Comparison of ENCODE assay signal across 9 cellular contexts in genomic region chr7:143362126-143362961, GRCh38. TPM values are rescaled to one million over a fixed set of nuclear protein-coding genes. Genes with fewer than 3 reads are reported as not detected.
DNase-seq lines count a peak whose midpoint lies in the region; ATAC-seq, FAIRE-seq and TF ChIP-seq lines count a peak whose summit lies in the region.
"Had no signal": no experiment of that assay in that cellular context is flagged by ENCODE, and none has a peak within 500 bp of the region (broad histone marks: within the 10 kb centered on the region; RNA-seq: fewer than 3 reads in every experiment).

Gene FAM131B, minus strand, starts transcription at chr7:143362713. Its CDS starts 110 bp downstream, at chr7:143362603.

- intact Hi-C loops in body of pancreas (cut with DNase I) (no loop called here), kidney (cut with DNase I) (no loop called here)

- H3K4me3 ChIP-seq in OCI-LY1 (ENCODE audit: low read depth, low read length, poor library complexity, severe bottlenecking), result no peak within 1 kb of the TSS
- H3K4me3 ChIP-seq in body of pancreas, result peak within 1 kb of the TSS in 1 of 2 donors; percentile 8
- H3K4me3 ChIP-seq in kidney (ENCODE audit: low read length in 2 of 2), result peak within 1 kb of the TSS; percentile 37 to 38

- H3K9me3 ChIP-seq in OCI-LY1 (ENCODE audit: low read length) (no peaks in the 10 kb centered on the region), body of pancreas (no peaks in the 10 kb centered on the region), kidney (ENCODE audit: control insufficient read depth in 1 of 2, low read length in 2 of 2) (no peaks in the 10 kb centered on the region)

- peaks cover 3% of the 10 kb centered on the region; the same call in 1 of the 2 replicates for H4K20me1 ChIP-seq in OCI-LY1 (ENCODE audit: insufficient read depth, low read length)

- ATAC-seq in body of pancreas (peak; percentile 36), HG02588 (IDR thresholded peaks at IDR 0.05; ENCODE audit: unreplicated experiment) (no peak)
- ATAC-seq in stimulated activated memory B cell treated with anti-CD40 and anti-IgM and Interleukin-4, amounts not matched to agents 10 μg/mL and 1 μg/mL and 100 μg/mL, for 72 hours, result peak; percentile 62

- no peaks in the 10 kb centered on the region for H3F3A ChIP-seq in OCI-LY1 (ENCODE audit: insufficient read depth, low read length)

- H3K27ac ChIP-seq in OCI-LY1 (ENCODE audit: low read depth, low read length, poor library complexity, severe bottlenecking), result no peak within 1 kb of the TSS
- no peak within 1 kb of the TSS for H3K27ac ChIP-seq in body of pancreas
- H3K27ac ChIP-seq in kidney (ENCODE audit: low read depth in 2 of 2, low read length in 2 of 2), result no peak within 1 kb of the TSS

- DNase-seq in activated T-cell treated with anti-CD3 and anti-CD28 coated beads for 48 hours (ENCODE audit: low read depth) (peak; percentile 23), activated T-cell treated with anti-CD3 and anti-CD28 coated beads for 4 hours (no peak), body of pancreas (no peak), kidney (peak; percentile 77), Kasumi-1 (lab: John Stamatoyannopoulos, UW) (no peak)

- no peak within 1 kb of the TSS for H3K27ac Mint-ChIP-seq in stimulated activated memory B cell treated with anti-CD40 and anti-IgM and Interleukin-4, amounts not matched to agents 10 μg/mL and 1 μg/mL and 100 μg/mL, for 72 hours

- no peaks in the 10 kb centered on the region for H3K36me3 Mint-ChIP-seq in stimulated activated memory B cell treated with anti-CD40 and anti-IgM and Interleukin-4, amounts not matched to agents 10 μg/mL and 1 μg/mL and 100 μg/mL, for 72 hours

- H3K4me1 Mint-ChIP-seq in stimulated activated memory B cell treated with anti-CD40 and anti-IgM and Interleukin-4, amounts not matched to agents 10 μg/mL and 1 μg/mL and 100 μg/mL, for 72 hours, result peaks cover 23% of the 10 kb centered on the region

- H3K4me2 ChIP-seq in OCI-LY1 (ENCODE audit: low read length), result peak within 1 kb of the TSS; percentile 20; the same call in 1 of the 2 replicates

- TF ChIP-seq CTCF in OCI-LY1 (IDR thresholded peaks at IDR 0.05; ENCODE audit: low read length) (no peak), body of pancreas (IDR thresholded peaks at IDR 0.05) (no peak), kidney (IDR thresholded peaks at IDR 0.05; ENCODE audit: borderline replicate concordance, extremely low read depth, insufficient read depth) (no peak)

- no peak within 1 kb of the TSS for H2AFZ ChIP-seq in OCI-LY1 (ENCODE audit: low read length)

- H3K36me3 ChIP-seq in OCI-LY1 (ENCODE audit: insufficient read depth, low read length) (no peaks in the 10 kb centered on the region), body of pancreas (replicated peaks in 1 of 2; ENCODE audit: insufficient read depth in 1 of 2, low read depth in 2 of 2) (no peaks in the 10 kb centered on the region), kidney (ENCODE audit: control insufficient read depth in 1 of 2, insufficient read depth in 2 of 2, low read length in 2 of 2) (no peaks in the 10 kb centered on the region)

- H3K27me3 ChIP-seq in OCI-LY1 (ENCODE audit: insufficient read depth, low read length) (peaks cover 8% of the 10 kb centered on the region), body of pancreas (peaks cover 0 to 8% of the 10 kb centered on the region in 2 donors)

- no peaks in the 10 kb centered on the region for H3K4me1 ChIP-seq in OCI-LY1 (ENCODE audit: insufficient read depth, low read length, severe bottlenecking)
- peaks cover 15% of the 10 kb centered on the region for H3K4me1 ChIP-seq in body of pancreas
- peaks cover 0 to 2% of the 10 kb centered on the region in 2 donors for H3K4me1 ChIP-seq in kidney (ENCODE audit: control insufficient read depth in 1 of 2, insufficient read depth in 1 of 2, low read depth in 1 of 2, low read length in 2 of 2)

- 1% methylated on average over 53 to 78 of the region's 109 CpGs for WGBS in body of pancreas, 2 donors

- no peaks in the 10 kb centered on the region for H3K79me2 ChIP-seq in OCI-LY1 (ENCODE audit: insufficient read depth, low read length)

- H3K9me3 Mint-ChIP-seq in stimulated activated memory B cell treated with anti-CD40 and anti-IgM and Interleukin-4, amounts not matched to agents 10 μg/mL and 1 μg/mL and 100 μg/mL, for 72 hours, result no peaks in the 10 kb centered on the region

- H3K27me3 Mint-ChIP-seq in stimulated activated memory B cell treated with anti-CD40 and anti-IgM and Interleukin-4, amounts not matched to agents 10 μg/mL and 1 μg/mL and 100 μg/mL, for 72 hours, result peaks cover 56% of the 10 kb centered on the region

- H3K9me2 ChIP-seq in OCI-LY1 (ENCODE audit: low read depth, low read length), result no peaks in the 10 kb centered on the region

- no peak within 1 kb of the TSS for H3K9ac ChIP-seq in OCI-LY1 (ENCODE audit: low read length)
- H3K9ac ChIP-seq in kidney (ENCODE audit: low read length in 2 of 2), result no peak within 1 kb of the TSS

- peak within 1 kb of the TSS; percentile 86 for H3K4me3 Mint-ChIP-seq in stimulated activated memory B cell treated with anti-CD40 and anti-IgM and Interleukin-4, amounts not matched to agents 10 μg/mL and 1 μg/mL and 100 μg/mL, for 72 hours

- no peak for FAIRE-seq in kidney (lab: Jason Lieb, UNC)
- FAIRE-seq: endometrium had no signal

- TF ChIP-seq POLR2A in body of pancreas (IDR thresholded peaks at IDR 0.05), result no peak

RNA-seq across cellular contexts. Expression of gene FAM131B, which starts in this region (rescaled TPM):
- total RNA-seq in body of pancreas, result under 1 TPM in 1 of 2 donors, not detected in 1; 0.26 TPM
- total RNA-seq in kidney, result 0.82 TPM
- polyA plus RNA-seq in kidney (ENCODE audit: insufficient read depth, low read depth, low replicate concordance), result 0.19 TPM

Comparison
In these comparisons a context has a peak if more than half of its experiments do, and no peak if none do; other contexts are left out.
1. Peak in ATAC-seq in body of pancreas; RNA of the gene not detected or under 1 TPM.
2. Peak in DNase-seq and H3K4me3 ChIP-seq in kidney; RNA of the gene not detected or under 1 TPM.